ENCODE assay signal across 10 cellular contexts in the genomic region with DNA sequence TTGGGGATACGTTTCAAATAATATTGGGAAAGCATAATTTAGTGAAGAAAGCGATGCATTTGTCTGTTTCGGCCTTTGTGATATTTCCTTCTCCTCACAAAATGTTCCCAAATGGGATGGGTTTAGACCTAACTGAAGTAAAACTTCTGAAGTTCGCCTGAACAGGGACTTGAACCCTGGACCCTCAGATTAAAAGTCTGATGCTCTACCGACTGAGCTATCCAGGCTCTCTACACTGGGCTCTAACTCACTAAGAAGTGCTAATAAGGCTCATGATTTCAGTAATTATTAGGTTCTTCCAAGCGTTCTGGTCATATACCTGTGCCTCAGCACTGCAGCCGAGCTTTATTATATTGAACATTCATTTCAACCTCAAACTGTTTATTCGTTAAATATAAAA.
DNase-seq lines count a peak whose midpoint lies in the region; ATAC-seq and TF ChIP-seq lines count a peak whose summit lies in the region.
"Had no signal": no experiment of that assay in that cellular context is flagged by ENCODE, and none has a peak within 500 bp of the region (broad histone marks: within the 10 kb centered on the region; RNA-seq: fewer than 3 reads in every experiment).

No MANE protein-coding gene starts in this region.

- 0 out of 2 replicates have a peak, but pooled peaks cover 4% of the 10 kb centered on the region for H3F3A ChIP-seq in GM23338 (replicated peaks; ENCODE audit: low read depth)

- H3K9ac ChIP-seq in fibroblast of lung (ENCODE audit: insufficient read depth, low read length): no peak overlapping the region

- H3K79me2 ChIP-seq in GM23338 (replicated peaks; ENCODE audit: insufficient read depth): no peaks in the 10 kb centered on the region
- no peaks in the 10 kb centered on the region for H3K79me2 ChIP-seq in fibroblast of lung (ENCODE audit: control insufficient read depth, insufficient read depth, low read length)

- peaks cover 3% of the 10 kb centered on the region for H3K27me3 Mint-ChIP-seq in GM23338 (ENCODE audit: insufficient read depth, low read depth, poor library complexity)

- H3K9me3 ChIP-seq in fibroblast of lung (ENCODE audit: control insufficient read depth, insufficient read depth, low read depth, low read length): no peaks in the 10 kb centered on the region
- H3K9me3 ChIP-seq: SJCRH30 had no signal

- H3K27ac ChIP-seq in GM23338 (ENCODE audit: low read depth): no peak overlapping the region
- H3K27ac ChIP-seq in fibroblast of lung (ENCODE audit: insufficient read depth, low read length): no peak overlapping the region
- H3K27ac ChIP-seq: SJCRH30 had no signal

- TF ChIP-seq CTCF in GM23338 (conservative IDR thresholded peaks at IDR 0.05; ENCODE audit: low read depth in 2 of 2): no peak
- no peak for TF ChIP-seq CTCF in fibroblast of lung (conservative IDR thresholded peaks at IDR 0.05 in 1 of 2, IDR thresholded peaks at IDR 0.05 in 1 of 2; ENCODE audit: low read depth in 1 of 2, low read length in 2 of 2)

- DNase-seq in ACHN: peak; percentile 56
- peak; percentile 79 for DNase-seq in GM23338 (ENCODE audit: low spot score)
- DNase-seq in NCI-H82 treated with DMSO at 0.1 percent for 48 hours (lab: John Stamatoyannopoulos, UW; ENCODE audit: unreplicated experiment): peak; percentile 24
- peak; percentile 49 to 53 for DNase-seq in fibroblast of lung (ENCODE audit: low read depth in 2 of 2)

- ATAC-seq in GM23338: peak; percentile 61
- ATAC-seq in HG03280 (IDR thresholded peaks at IDR 0.05; ENCODE audit: unreplicated experiment): no peak
- ATAC-seq in GM21390 (IDR thresholded peaks at IDR 0.05; ENCODE audit: unreplicated experiment): no peak
- ATAC-seq in HG02678 (IDR thresholded peaks at IDR 0.05; ENCODE audit: unreplicated experiment): no peak
- no peak for ATAC-seq in GM18907 (IDR thresholded peaks at IDR 0.05; ENCODE audit: unreplicated experiment)

- H3K4me3 ChIP-seq in GM23338 (peak overlapping the region; percentile 89), fibroblast of lung (replicated peaks in 1 of 4; ENCODE audit: control extremely low read depth in 1 of 4, insufficient read depth in 1 of 4, low read depth in 3 of 4, low read length in 4 of 4) (peak overlapping the region; percentile 2 to 81 (median 30))
- H3K4me3 ChIP-seq: SJCRH30 had no signal

- H3K36me3 Mint-ChIP-seq in GM23338 (ENCODE audit: low read depth): no peaks in the 10 kb centered on the region

- no peaks in the 10 kb centered on the region for H3K9me3 Mint-ChIP-seq in GM23338
- H3K9me3 Mint-ChIP-seq: dendritic cell treated with granulocyte-macrophage colony-stimulating factor and Interleukin-4, amounts not matched to agents 40 ng/mL and 50 ng/mL, for 4 days had no signal

- H3K4me3 Mint-ChIP-seq in GM23338: no peak overlapping the region
- H3K4me3 Mint-ChIP-seq: dendritic cell treated with granulocyte-macrophage colony-stimulating factor and Interleukin-4, amounts not matched to agents 40 ng/mL and 50 ng/mL, for 4 days had no signal

- H3K4me1 Mint-ChIP-seq in GM23338: peaks cover 7% of the 10 kb centered on the region; the same call in 2 of the 3 replicates

- H3K4me2 ChIP-seq in GM23338: peak overlapping the region; percentile 98
- peak overlapping the region; percentile 71 for H3K4me2 ChIP-seq in fibroblast of lung (ENCODE audit: extremely low read depth, insufficient read depth, low read length)

- H2AFZ ChIP-seq in GM23338 (no peak overlapping the region; the same call in 1 of the 2 replicates), fibroblast of lung (ENCODE audit: low read length) (no peak overlapping the region)

- H3K4me1 ChIP-seq in GM23338 (ENCODE audit: insufficient read depth): no peaks in the 10 kb centered on the region
- H3K4me1 ChIP-seq in fibroblast of lung (ENCODE audit: control insufficient read depth, extremely low read depth, insufficient read depth, low read length): no peaks in the 10 kb centered on the region
- H3K4me1 ChIP-seq: SJCRH30 had no signal

- in situ Hi-C loops in ACHN (cut with HindIII; ENCODE audit: low pct_ligation_motif_present, low pct_unique_long_range_greater_than_20kb, low sequenced_read_pairs): no loop called here

- H3K36me3 ChIP-seq in GM23338 (ENCODE audit: insufficient read depth) (no peaks in the 10 kb centered on the region), fibroblast of lung (ENCODE audit: control insufficient read depth, insufficient read depth, low read length) (no peaks in the 10 kb centered on the region)
- H3K36me3 ChIP-seq: SJCRH30 had no signal

- H3K27ac Mint-ChIP-seq in GM23338: no peak overlapping the region
- H3K27ac Mint-ChIP-seq: dendritic cell treated with granulocyte-macrophage colony-stimulating factor and Interleukin-4, amounts not matched to agents 40 ng/mL and 50 ng/mL, for 4 days had no signal

- H4K20me1 ChIP-seq in GM23338 (replicated peaks; ENCODE audit: insufficient read depth): no peaks in the 10 kb centered on the region
- H4K20me1 ChIP-seq in fibroblast of lung (ENCODE audit: control insufficient read depth, extremely low read depth, insufficient read depth, low read length): no peaks in the 10 kb centered on the region

- no peaks in the 10 kb centered on the region for H3K9me2 ChIP-seq in GM23338 (ENCODE audit: insufficient read depth)

- H3K27me3 ChIP-seq in GM23338 (ENCODE audit: insufficient read depth): peaks cover 27% of the 10 kb centered on the region
- H3K27me3 ChIP-seq in fibroblast of lung (ENCODE audit: control insufficient read depth, insufficient read depth, low read length): no peaks in the 10 kb centered on the region
- H3K27me3 ChIP-seq: SJCRH30 had no signal

TF ChIP-seq in GM23338, 12 proteins besides CTCF, POLR2A, EP300 and RAD21:
- TF ChIP-seq ZNF114 (CRISPR knock-in tag; IDR thresholded peaks at IDR 0.05) (no peak), NANOG (IDR thresholded peaks at IDR 0.05; ENCODE audit: borderline replicate concordance) (peak; percentile 17; the same call in 1 of the 2 replicates)

Comparison
In these comparisons a context has a peak if more than half of its experiments do, and no peak if none do; other contexts are left out.
1. DNase-seq: peak in every context shown above with its lines; median percentile 79 in GM23338; 56 in ACHN; 51 in fibroblast of lung; 24 in NCI-H82 treated with DMSO at 0.1 percent for 48 hours.